Comparison of ENCODE assay signal across 8 cellular contexts in genomic region chr20:833450-834150, GRCh38. TPM values are rescaled to one million over a fixed set of nuclear protein-coding genes. Genes with fewer than 3 reads are reported as not detected.
DNase-seq lines count a peak whose midpoint lies in the region; ATAC-seq lines count a peak whose summit lies in the region.

Gene FAM110A (plus strand): TSS chr20:833715. CDS start chr20:844805, 11,090 bp downstream.

- no peaks in the 10 kb centered on the region for H3K27me3 Mint-ChIP-seq in IgD-negative memory B cell

- peaks cover 58% of the 10 kb centered on the region for H3K4me1 ChIP-seq in mononuclear cell (ENCODE audit: insufficient read depth, low read length)

- ATAC-seq in GM21576 (IDR thresholded peaks at IDR 0.05; ENCODE audit: unreplicated experiment) = peak; percentile 95

- H3K4me3 Mint-ChIP-seq in IgD-negative memory B cell = peak within 1 kb of the TSS; percentile 89 to 97 (median 92)

- H3K4me3 ChIP-seq in mononuclear cell (ENCODE audit: low read length) = peak within 1 kb of the TSS; percentile 92

- H3K9me3 Mint-ChIP-seq in IgD-negative memory B cell = peaks cover 0 to 2% (median 0%) of the 10 kb centered on the region in 3 donors

- H3K4me1 Mint-ChIP-seq in IgD-negative memory B cell = peaks cover 33 to 34% (median 34%) of the 10 kb centered on the region in 3 donors

- H3K27me3 ChIP-seq in mononuclear cell (ENCODE audit: insufficient read depth, low read length) = no peaks in the 10 kb centered on the region

- peaks cover 1% of the 10 kb centered on the region for H3K36me3 Mint-ChIP-seq in IgD-negative memory B cell

- DNase-seq in DMS153 treated with DMSO at 0.1 percent for 48 hours (lab: John Stamatoyannopoulos, UW; ENCODE audit: unreplicated experiment) (peak; percentile 90), OCI-M1 (lab: John Stamatoyannopoulos, UW) (peak; percentile 98), activated T-cell treated with anti-CD3 and anti-CD28 coated beads for 24 hours (ENCODE audit: low read depth) (peak; percentile 93), epidermal melanocyte (ENCODE audit: insufficient read length, low spot score) (peak; percentile 98)
- DNase-seq in stimulated activated CD8-positive, alpha-beta memory T cell treated with anti-CD3 and anti-CD28 coated beads, Interleukin-2, amount 100 ng/mL, for 48 hours (ENCODE audit: low read depth in 2 of 2) = peak; percentile 92 to 94

- peak within 1 kb of the TSS; percentile 86 to 92 (median 91) for H3K27ac Mint-ChIP-seq in IgD-negative memory B cell

- H3K9me3 ChIP-seq in mononuclear cell (ENCODE audit: low read depth, low read length) = no peaks in the 10 kb centered on the region

RNA-seq across cellular contexts. Expression of gene FAM110A, which starts in this region (rescaled TPM):
- polyA plus RNA-seq in IgD-negative memory B cell = 19.3 TPM
- total RNA-seq in mononuclear cell = 10.6 TPM

Comparison
In these comparisons a context has a peak if more than half of its experiments do, and no peak if none do; other contexts are left out.
1. Peak in every context shown above with its lines: DNase-seq, ATAC-seq and H3K4me3 ChIP-seq.